ENCODE assay signal across 21 cellular contexts in genomic region chr10:17141504-17142229, GRCh38. TPM values are rescaled to one million over a fixed set of nuclear protein-coding genes. Genes with fewer than 3 reads are reported as not detected.
DNase-seq lines count a peak whose midpoint lies in the region; ATAC-seq and TF ChIP-seq lines count a peak whose summit lies in the region.
"Had no signal": no experiment of that assay in that cellular context is flagged by ENCODE, and none has a peak within 500 bp of the region (broad histone marks: within the 10 kb centered on the region; RNA-seq: fewer than 3 reads in every experiment).

No MANE protein-coding gene starts in this region.

- intact Hi-C loops in CD4-positive, alpha-beta T cell (cut with DNase I, micrococcal nuclease) = no loop called here
- intact Hi-C loops in Caco-2 (cut with micrococcal nuclease; ENCODE audit: unreplicated experiment) = no loop called here
- intact Hi-C loops in naive thymus-derived CD4-positive, alpha-beta T cell (cut with micrococcal nuclease) = loop anchor here in 1 of 2 donors (10.0 kb wide), 1 partner anchor 283 kb away; no protein-coding TSS in a partner anchor
- intact Hi-C loops in spleen (cut with DNase I; ENCODE audit: low total_unique reads) = no loop called here

- CTCF ChIA-PET in CD4-positive, alpha-beta T cell (lab: Charles Lee) = no interaction called here
- CTCF ChIA-PET in Caco-2 (lab: Charles Lee) = no interaction called here
- CTCF ChIA-PET in naive thymus-derived CD4-positive, alpha-beta T cell (lab: Charles Lee) = no interaction called here

- no peaks in the 10 kb centered on the region for H3K9me3 ChIP-seq in CD4-positive, alpha-beta T cell (ENCODE audit: control insufficient read depth, low read length)
- H3K9me3 ChIP-seq in Caco-2 (0 out of 2 replicates have a peak, but pooled peaks cover 6% of the 10 kb centered on the region), spleen (peaks cover 0 to 6% (median 0%) of the 10 kb centered on the region in 8 donors)
- no peaks in the 10 kb centered on the region for H3K9me3 ChIP-seq in naive thymus-derived CD4-positive, alpha-beta T cell (ENCODE audit: control insufficient read depth in 2 of 3, low read length in 3 of 3)

- H3K4me1 ChIP-seq in Caco-2 = peaks cover 27% of the 10 kb centered on the region
- H3K4me1 ChIP-seq in naive thymus-derived CD4-positive, alpha-beta T cell (ENCODE audit: control insufficient read depth in 2 of 2, insufficient read depth in 2 of 2, low read length in 2 of 2) = peaks cover 0 to 5% of the 10 kb centered on the region in 2 donors
- no peaks in the 10 kb centered on the region for H3K4me1 ChIP-seq in spleen
- H3K4me1 ChIP-seq: BLaER1 had no signal

- H3K36me3 ChIP-seq in Caco-2 (ENCODE audit: control insufficient read depth, insufficient read depth, low read length) = no peaks in the 10 kb centered on the region
- H3K36me3 ChIP-seq in naive thymus-derived CD4-positive, alpha-beta T cell (ENCODE audit: control insufficient read depth in 2 of 3, insufficient read depth in 3 of 3, low read length in 3 of 3) = no peaks in the 10 kb centered on the region
- no peaks in the 10 kb centered on the region for H3K36me3 ChIP-seq in spleen
- H3K36me3 ChIP-seq: BLaER1, MG63 had no signal

- 74 to 89% (median 81%) methylated on average over 1 of the region's 1 CpG for WGBS in spleen, 5 donors

- DNase-seq in CD4-positive, alpha-beta T cell = no peak
- DNase-seq in Caco-2 (no peak), NCI-H526 (lab: John Stamatoyannopoulos, UW) (no peak), LoVo (ENCODE audit: low spot score) (no peak), spleen (no peak)
- peak in 4 of 9 donors; percentile 0 to 22 (median 4) for DNase-seq in naive thymus-derived CD4-positive, alpha-beta T cell
- DNase-seq: ACHN; Calu3; GDM1; Kasumi-1; MG63; NCI-H1092; NCI-H1436 treated with DMSO at 0.1 percent for 48 hours; NCI-H1930; NCI-H2227 treated with DMSO at 0.1 percent for 48 hours; NCI-H510A; NCI-H774; NK-92 treated with Interleukin-12 subunit alpha and Interleukin-12 subunit beta, amount 100 ng/mL, for 24 hours had no signal

- no peak for TF ChIP-seq CTCF in CD4-positive, alpha-beta T cell (IDR thresholded peaks at IDR 0.05)
- TF ChIP-seq CTCF in Caco-2 (IDR thresholded peaks at IDR 0.05; ENCODE audit: insufficient read depth in 1 of 2, low read depth in 1 of 2, low read length in 1 of 2, severe bottlenecking in 1 of 2, unreplicated experiment in 1 of 2) = no peak
- no peak for TF ChIP-seq CTCF in spleen (IDR thresholded peaks at IDR 0.05 in 8 of 11, conservative IDR thresholded peaks at IDR 0.05 in 3 of 11)

- POLR2A ChIA-PET in CD4-positive, alpha-beta T cell (lab: Charles Lee) = interaction anchor here (0.5 kb wide), 1 partner anchor 86 kb away, joined by 3 read pairs; no protein-coding TSS in a partner anchor
- POLR2A ChIA-PET in Caco-2 (lab: Charles Lee) = no interaction called here
- POLR2A ChIA-PET in naive thymus-derived CD4-positive, alpha-beta T cell (lab: Charles Lee) = no interaction called here

- no TSS peak for BruUV-seq in Caco-2 (replicated peaks; lab: Mats Ljungman, UMichigan)

- peaks cover 26% of the 10 kb centered on the region for H3K4me1 Mint-ChIP-seq in CD4-positive, alpha-beta T cell (ENCODE audit: low read depth)
- peaks cover 35% of the 10 kb centered on the region for H3K4me1 Mint-ChIP-seq in Caco-2 (ENCODE audit: low read depth, unreplicated experiment)
- H3K4me1 Mint-ChIP-seq in naive thymus-derived CD4-positive, alpha-beta T cell = peaks cover 4 to 34% (median 22%) of the 10 kb centered on the region in 7 donors

- H3K27me3 ChIP-seq in CD4-positive, alpha-beta T cell (ENCODE audit: control insufficient read depth, insufficient read depth, low read length) = no peaks in the 10 kb centered on the region
- no peaks in the 10 kb centered on the region for H3K27me3 ChIP-seq in Caco-2 (replicated peaks; ENCODE audit: control insufficient read depth, insufficient read depth, low read length)
- no peaks in the 10 kb centered on the region for H3K27me3 ChIP-seq in naive thymus-derived CD4-positive, alpha-beta T cell (ENCODE audit: control insufficient read depth in 2 of 2, insufficient read depth in 2 of 2, low read length in 2 of 2)
- H3K27me3 ChIP-seq in spleen (replicated peaks in 1 of 7) = no peaks in the 10 kb centered on the region
- H3K27me3 ChIP-seq: BLaER1, MG63 had no signal

- no peak overlapping the region for H3K27ac ChIP-seq in CD4-positive, alpha-beta T cell (ENCODE audit: low read depth, low read length)
- no peak overlapping the region for H3K27ac ChIP-seq in naive thymus-derived CD4-positive, alpha-beta T cell (ENCODE audit: low read depth, low read length)
- no peak overlapping the region for H3K27ac ChIP-seq in spleen
- H3K27ac ChIP-seq: BLaER1 had no signal

- H3K4me3 ChIP-seq in Caco-2 (ENCODE audit: low read depth, low read length) (no peak overlapping the region), spleen (no peak overlapping the region)
- no peak overlapping the region for H3K4me3 ChIP-seq in naive thymus-derived CD4-positive, alpha-beta T cell (ENCODE audit: low read length)
- H3K4me3 ChIP-seq: BLaER1, MG63 had no signal

- H3K4me3 Mint-ChIP-seq in CD4-positive, alpha-beta T cell = no peak overlapping the region
- H3K4me3 Mint-ChIP-seq in Caco-2 (ENCODE audit: unreplicated experiment) = no peak overlapping the region
- peak overlapping the region in 3 of 10 donors; percentile 6 to 52 (median 46) for H3K4me3 Mint-ChIP-seq in naive thymus-derived CD4-positive, alpha-beta T cell

- no peaks in the 10 kb centered on the region for H3K9me3 Mint-ChIP-seq in CD4-positive, alpha-beta T cell
- peaks cover 9% of the 10 kb centered on the region for H3K9me3 Mint-ChIP-seq in Caco-2 (ENCODE audit: unreplicated experiment)
- peaks cover 0 to 4% (median 0%) of the 10 kb centered on the region in 11 donors for H3K9me3 Mint-ChIP-seq in naive thymus-derived CD4-positive, alpha-beta T cell

- H3K27me3 Mint-ChIP-seq in CD4-positive, alpha-beta T cell = no peaks in the 10 kb centered on the region
- no peaks in the 10 kb centered on the region for H3K27me3 Mint-ChIP-seq in Caco-2 (ENCODE audit: insufficient read depth, unreplicated experiment)
- H3K27me3 Mint-ChIP-seq in naive thymus-derived CD4-positive, alpha-beta T cell = peaks cover 0 to 9% (median 0%) of the 10 kb centered on the region in 5 donors
- H3K27me3 Mint-ChIP-seq: CD4-positive, alpha-beta memory T cell had no signal

- no peak for TF ChIP-seq POLR2A in spleen (IDR thresholded peaks at IDR 0.05)

- H3K36me3 Mint-ChIP-seq in CD4-positive, alpha-beta T cell (ENCODE audit: low read depth) = no peaks in the 10 kb centered on the region
- no peaks in the 10 kb centered on the region for H3K36me3 Mint-ChIP-seq in Caco-2 (ENCODE audit: insufficient read depth, unreplicated experiment)
- H3K36me3 Mint-ChIP-seq in naive thymus-derived CD4-positive, alpha-beta T cell = peaks cover 0 to 14% (median 8%) of the 10 kb centered on the region in 5 donors
- H3K36me3 Mint-ChIP-seq: CD4-positive, alpha-beta memory T cell had no signal

- H3K27ac Mint-ChIP-seq in CD4-positive, alpha-beta T cell = peak overlapping the region; percentile 34
- peak overlapping the region; percentile 48 for H3K27ac Mint-ChIP-seq in Caco-2 (ENCODE audit: unreplicated experiment)
- H3K27ac Mint-ChIP-seq in naive thymus-derived CD4-positive, alpha-beta T cell = peak overlapping the region in 6 of 9 donors; percentile 1 to 55 (median 24)

- ATAC-seq in CD4-positive, alpha-beta T cell (ENCODE audit: poor library complexity) = no peak
- peak; percentile 51 for ATAC-seq in SK-N-SH treated with all-trans-retinoic acid at 6 μM for 48 hours
- ATAC-seq in naive thymus-derived CD4-positive, alpha-beta T cell = no peak

TF ChIP-seq in SK-N-SH treated with all-trans-retinoic acid at 6 μM for 48 hours, 23 proteins besides CTCF, POLR2A, EP300 and RAD21 (continues in another document):
- TF ChIP-seq ZNF8 (CRISPR knock-in tag; IDR thresholded peaks at IDR 0.05) = no peak
- no peak for TF ChIP-seq SNAI2 (CRISPR knock-in tag; IDR thresholded peaks at IDR 0.05)
- TF ChIP-seq, protein P1, sequence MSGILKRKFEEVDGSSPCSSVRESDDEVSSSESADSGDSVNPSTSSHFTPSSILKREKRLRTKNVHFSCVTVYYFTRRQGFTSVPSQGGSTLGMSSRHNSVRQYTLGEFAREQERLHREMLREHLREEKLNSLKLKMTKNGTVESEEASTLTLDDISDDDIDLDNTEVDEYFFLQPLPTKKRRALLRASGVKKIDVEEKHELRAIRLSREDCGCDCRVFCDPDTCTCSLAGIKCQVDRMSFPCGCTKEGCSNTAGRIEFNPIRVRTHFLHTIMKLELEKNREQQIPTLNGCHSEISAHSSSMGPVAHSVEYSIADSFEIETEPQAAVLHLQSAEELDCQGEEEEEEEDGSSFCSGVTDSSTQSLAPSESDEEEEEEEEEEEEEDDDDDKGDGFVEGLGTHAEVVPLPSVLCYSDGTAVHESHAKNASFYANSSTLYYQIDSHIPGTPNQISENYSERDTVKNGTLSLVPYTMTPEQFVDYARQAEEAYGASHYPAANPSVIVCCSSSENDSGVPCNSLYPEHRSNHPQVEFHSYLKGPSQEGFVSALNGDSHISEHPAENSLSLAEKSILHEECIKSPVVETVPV (CRISPR knock-in tag; IDR thresholded peaks at IDR 0.05) = no peak; the same call in 1 of the 2 replicates
- no peak for TF ChIP-seq TCF4 (CRISPR knock-in tag; IDR thresholded peaks at IDR 0.05; ENCODE audit: borderline replicate concordance)
- peak; percentile 42; the same call in 1 of the 2 replicates for TF ChIP-seq CREB5 (CRISPR knock-in tag; IDR thresholded peaks at IDR 0.05; ENCODE audit: low read depth)

RNA-seq across cellular contexts. Expression of gene CUBN, which starts 12.1 kb away (rescaled TPM):
- 1 to 10 TPM; 7.9 to 9.2 TPM for total RNA-seq in CD4-positive, alpha-beta T cell
- total RNA-seq in Caco-2 (2022) (4.6 and 4.8 TPM in 2 replicates), spleen (10 to 100 TPM in 1 of 7 donors, 1 to 10 TPM in 6; 2.9 to 12.1 (median 6.0) TPM)
- total RNA-seq in naive thymus-derived CD4-positive, alpha-beta T cell = 10 to 100 TPM in 2 of 5 experiments, 1 to 10 TPM in 2, under 1 TPM in 1; 0.75 to 17.5 (median 8.9) TPM
- polyA plus RNA-seq in naive thymus-derived CD4-positive, alpha-beta T cell = under 1 TPM; 0.39 to 0.46 TPM
- polyA plus RNA-seq in spleen = under 1 TPM; 0.24 to 0.61 (median 0.35) TPM

RNA-seq across cellular contexts. Expression of gene TRDMT1, which starts 59.8 kb away (rescaled TPM):
- total RNA-seq in CD4-positive, alpha-beta T cell = 10 to 100 TPM; 20.3 to 21.3 TPM
- total RNA-seq in Caco-2 (2022) (8.6 and 11.0 TPM in 2 replicates), spleen (10 to 100 TPM in 6 of 7 donors, 1 to 10 TPM in 1; 9.6 to 40.0 (median 16.3) TPM)
- 10 to 100 TPM; 10.2 to 30.6 (median 15.9) TPM for total RNA-seq in naive thymus-derived CD4-positive, alpha-beta T cell
- 10 to 100 TPM in 1 of 2 donors, 1 to 10 TPM in 1; 9.7 to 12.8 TPM for polyA plus RNA-seq in naive thymus-derived CD4-positive, alpha-beta T cell
- 1 to 10 TPM; 1.6 to 3.1 (median 2.3) TPM for polyA plus RNA-seq in spleen
